9 cellular contexts compared by ENCODE assay signal in genomic region chr12:92185052-92185451, GRCh38. TPM values are rescaled to one million over a fixed set of nuclear protein-coding genes. Genes with fewer than 3 reads are reported as not detected.
A peak's percentile ranks its signal among the peaks of the same experiment; 100 is the strongest.
DNase-seq lines count a peak whose midpoint lies in the region; ATAC-seq and TF ChIP-seq lines count a peak whose summit lies in the region.
"Had no signal": no experiment of that assay in that cellular context is flagged by ENCODE, and none has a peak within 500 bp of the region (broad histone marks: within the 10 kb centered on the region; RNA-seq: fewer than 3 reads in every experiment).

No MANE protein-coding gene starts in this region.

- peak overlapping the region; percentile 70 for H3K27ac Mint-ChIP-seq in activated T-helper 1 cell treated with anti-CD3 and anti-CD28 coated beads, Interleukin-12 subunit alpha, Interleukin-12 subunit beta, Interleukin-2, Interleukin-4 antibody, amounts not matched to agents 30 ng/mL and 10 ng/mL and 1 ng/mL, durations not matched to agents 14 hours and 24 hours and 36 hours

- H3K27ac ChIP-seq in RWPE1 (no peak overlapping the region), sigmoid colon (no peak overlapping the region)

- H3K4me3 ChIP-seq in sigmoid colon = no peak overlapping the region

- intact Hi-C loops in activated T-helper 1 cell treated with anti-CD3 and anti-CD28 coated beads, Interleukin-12 subunit alpha, Interleukin-12 subunit beta, Interleukin-2, Interleukin-4 antibody, amounts not matched to agents 30 ng/mL and 10 ng/mL and 1 ng/mL, durations not matched to agents 14 hours and 24 hours and 36 hours (cut with micrococcal nuclease) = loop anchor here (1.0 to 2.0 kb wide), 5 partner anchors 23 to 220 kb away; no protein-coding TSS in a partner anchor
- intact Hi-C loops in sigmoid colon (cut with DNase I) = no loop called here

- POLR2A ChIA-PET in RWPE1 (lab: Yijun Ruan, JAX; ENCODE audit: low non-redundant PET) = no interaction called here

- H3K36me3 ChIP-seq in sigmoid colon = no peaks in the 10 kb centered on the region

- peaks cover 13% of the 10 kb centered on the region for H3K36me3 Mint-ChIP-seq in activated T-helper 1 cell treated with anti-CD3 and anti-CD28 coated beads, Interleukin-12 subunit alpha, Interleukin-12 subunit beta, Interleukin-2, Interleukin-4 antibody, amounts not matched to agents 30 ng/mL and 10 ng/mL and 1 ng/mL, durations not matched to agents 14 hours and 24 hours and 36 hours (ENCODE audit: low read depth)

- H3K27me3 Mint-ChIP-seq in activated T-helper 1 cell treated with anti-CD3 and anti-CD28 coated beads, Interleukin-12 subunit alpha, Interleukin-12 subunit beta, Interleukin-2, Interleukin-4 antibody, amounts not matched to agents 30 ng/mL and 10 ng/mL and 1 ng/mL, durations not matched to agents 14 hours and 24 hours and 36 hours (ENCODE audit: insufficient read depth) = no peaks in the 10 kb centered on the region

- H3K27me3 ChIP-seq in sigmoid colon = no peaks in the 10 kb centered on the region

- no peak for TF ChIP-seq EP300 in sigmoid colon (IDR thresholded peaks at IDR 0.05)

- CTCF ChIA-PET in RWPE1 (lab: Yijun Ruan, JAX) = interaction anchor here (0.5 kb wide), 1 partner anchor 10 kb away, joined by 3 read pairs; no protein-coding TSS in a partner anchor

- H3K4me3 Mint-ChIP-seq in activated T-helper 1 cell treated with anti-CD3 and anti-CD28 coated beads, Interleukin-12 subunit alpha, Interleukin-12 subunit beta, Interleukin-2, Interleukin-4 antibody, amounts not matched to agents 30 ng/mL and 10 ng/mL and 1 ng/mL, durations not matched to agents 14 hours and 24 hours and 36 hours = peak overlapping the region; percentile 19

- ATAC-seq in GM19395 (IDR thresholded peaks at IDR 0.05; ENCODE audit: unreplicated experiment) = peak; percentile 79
- ATAC-seq in HG03108 (IDR thresholded peaks at IDR 0.05; ENCODE audit: unreplicated experiment) = peak; percentile 63

- H3K9me3 ChIP-seq in sigmoid colon = peaks cover 0 to 3% (median 1%) of the 10 kb centered on the region in 4 donors

- H3K4me1 ChIP-seq in sigmoid colon = no peaks in the 10 kb centered on the region

- TF ChIP-seq CTCF in RWPE1 (conservative IDR thresholded peaks at IDR 0.05; ENCODE audit: low read depth) = no peak
- no peak for TF ChIP-seq CTCF in sigmoid colon (IDR thresholded peaks at IDR 0.05)

- peaks cover 10% of the 10 kb centered on the region for H3K9me3 Mint-ChIP-seq in activated T-helper 1 cell treated with anti-CD3 and anti-CD28 coated beads, Interleukin-12 subunit alpha, Interleukin-12 subunit beta, Interleukin-2, Interleukin-4 antibody, amounts not matched to agents 30 ng/mL and 10 ng/mL and 1 ng/mL, durations not matched to agents 14 hours and 24 hours and 36 hours

- H3K4me1 Mint-ChIP-seq in activated T-helper 1 cell treated with anti-CD3 and anti-CD28 coated beads, Interleukin-12 subunit alpha, Interleukin-12 subunit beta, Interleukin-2, Interleukin-4 antibody, amounts not matched to agents 30 ng/mL and 10 ng/mL and 1 ng/mL, durations not matched to agents 14 hours and 24 hours and 36 hours (ENCODE audit: low read depth) = peaks cover 63% of the 10 kb centered on the region

- TF ChIP-seq POLR2A in sigmoid colon (IDR thresholded peaks at IDR 0.05) = no peak

- peak; percentile 15 for DNase-seq in GF-D8 (lab: John Stamatoyannopoulos, UW)
- peak; percentile 46 for DNase-seq in activated T-helper 1 cell treated with anti-CD3 and anti-CD28 coated beads, Interleukin-12 subunit alpha, Interleukin-12 subunit beta, Interleukin-2, Interleukin-4 antibody, amounts not matched to agents 30 ng/mL and 10 ng/mL and 1 ng/mL, durations not matched to agents 14 hours and 24 hours and 36 hours (ENCODE audit: low spot score)
- DNase-seq in RWPE1 (ENCODE audit: low spot score) = no peak
- DNase-seq in COLO829 (ENCODE audit: low spot score) = no peak
- no peak for DNase-seq in NCI-H345 (lab: John Stamatoyannopoulos, UW)
- DNase-seq in sigmoid colon = no peak
- DNase-seq: stimulated activated CD4-positive, alpha-beta T cell treated with anti-CD3 and anti-CD28 coated beads, Interleukin-4, amount 100 ng/mL, for 1 hour had no signal

RNA-seq across cellular contexts. Expression of gene BTG1, which starts 39.4 kb away (rescaled TPM):
- 86.4 and 87.9 TPM in 2 replicates for total RNA-seq in activated T-helper 1 cell treated with anti-CD3 and anti-CD28 coated beads, Interleukin-12 subunit alpha, Interleukin-12 subunit beta, Interleukin-2, Interleukin-4 antibody, amounts not matched to agents 30 ng/mL and 10 ng/mL and 1 ng/mL, durations not matched to agents 14 hours and 24 hours and 36 hours
- 10 to 100 TPM; 41.0 to 62.9 (median 49.5) TPM for total RNA-seq in sigmoid colon
- polyA plus RNA-seq in sigmoid colon = 10 to 100 TPM; 51.7 to 82.3 (median 57.3) TPM

Comparison
In these comparisons a context has a peak if more than half of its experiments do, and no peak if none do; other contexts are left out.
1. DNase-seq: peak in GF-D8 (single experiment) and activated T-helper 1 cell treated with anti-CD3 and anti-CD28 coated beads, Interleukin-12 subunit alpha, Interleukin-12 subunit beta, Interleukin-2, Interleukin-4 antibody, amounts not matched to agents 30 ng/mL and 10 ng/mL and 1 ng/mL, durations not matched to agents 14 hours and 24 hours and 36 hours (single experiment); none in RWPE1 (single experiment), COLO829 (single experiment), NCI-H345 (single experiment) and sigmoid colon (single experiment).